In genomic region chr4:130238121-130238520, GRCh38 we compare ENCODE assay signal across 19 cellular contexts.
"Had no signal": no experiment of that assay in that cellular context is flagged by ENCODE, and none has a peak within 500 bp of the region (broad histone marks: within the 10 kb centered on the region; RNA-seq: fewer than 3 reads in every experiment).

No MANE protein-coding gene starts in this region.

- H3K4me3 ChIP-seq: left lung, neural progenitor cell, sigmoid colon had no signal

- H3K4me1 Mint-ChIP-seq: neural progenitor cell had no signal

- H3K27me3 Mint-ChIP-seq: activated B cell treated with CpG ODN at 0.5 μM for 24 hours; activated naive CD8-positive, alpha-beta T cell; naive B cell; stimulated activated memory B cell treated with anti-CD40 and anti-IgM and Interleukin-4, amounts not matched to agents 10 μg/mL and 1 μg/mL and 100 μg/mL, for 72 hours had no signal

- H3K27ac Mint-ChIP-seq: activated B cell treated with CpG ODN at 0.5 μM for 24 hours; activated naive CD8-positive, alpha-beta T cell; activated T-cell treated with anti-CD3 and anti-CD28 coated beads, Interleukin-2, amount 50 U/mL, for 72 hours; naive B cell; neural progenitor cell; stimulated activated memory B cell treated with anti-CD40 and anti-IgM and Interleukin-4, amounts not matched to agents 10 μg/mL and 1 μg/mL and 100 μg/mL, for 72 hours; T-helper 1 cell treated with Interleukin-12 subunit alpha and Interleukin-12 subunit beta and Interleukin-4 antibody, amounts not matched to agents 30 μg/mL and 1 μg/mL, for 36 hours had no signal

- H3K36me3 Mint-ChIP-seq: activated naive CD8-positive, alpha-beta T cell; naive B cell; neural progenitor cell; stimulated activated memory B cell treated with anti-CD40 and anti-IgM and Interleukin-4, amounts not matched to agents 10 μg/mL and 1 μg/mL and 100 μg/mL, for 72 hours had no signal

- FAIRE-seq: colon, keratinocyte had no signal

- H3K4me3 Mint-ChIP-seq: activated B cell treated with CpG ODN at 0.5 μM for 24 hours; activated naive CD8-positive, alpha-beta T cell; activated T-cell treated with anti-CD3 and anti-CD28 coated beads, Interleukin-2, amount 50 U/mL, for 72 hours; naive B cell; neural progenitor cell; stimulated activated memory B cell treated with anti-CD40 and anti-IgM and Interleukin-4, amounts not matched to agents 10 μg/mL and 1 μg/mL and 100 μg/mL, for 72 hours; T-helper 1 cell treated with Interleukin-12 subunit alpha and Interleukin-12 subunit beta and Interleukin-4 antibody, amounts not matched to agents 30 μg/mL and 1 μg/mL, for 36 hours had no signal

- H3K9me3 Mint-ChIP-seq: neural progenitor cell had no signal

- H3K27me3 ChIP-seq: left lung, neural progenitor cell, sigmoid colon had no signal

- H3K9ac ChIP-seq: neural progenitor cell had no signal

- H3K36me3 ChIP-seq: left lung, neural progenitor cell, sigmoid colon had no signal

- H3K4me2 ChIP-seq: neural progenitor cell had no signal

- H3K9me3 ChIP-seq: left lung, sigmoid colon had no signal

- ATAC-seq: activated T-cell treated with anti-CD3 and anti-CD28 coated beads, Interleukin-2, amount 50 U/mL, for 72 hours; esophagus mucosa; left lung; stimulated activated memory B cell treated with anti-CD40 and anti-IgM and Interleukin-4, amounts not matched to agents 10 μg/mL and 1 μg/mL and 100 μg/mL, for 72 hours had no signal

- H3K4me1 ChIP-seq: left lung, neural progenitor cell, sigmoid colon had no signal

- H3K27ac ChIP-seq: left lung, neural progenitor cell, sigmoid colon had no signal

- DNase-seq: activated B cell treated with CpG ODN at 0.5 μM for 24 hours; activated CD4-positive, alpha-beta T cell treated with anti-CD3 and anti-CD28 coated beads for 48 hours; activated CD8-positive, alpha-beta memory T cell treated with anti-CD3 and anti-CD28 coated beads, Interleukin-2, amount 50 U/mL, for 48 hours; activated gamma-delta T cell treated with Interleukin-2 at 50 U/mL for 16 hours; activated T-cell treated with anti-CD3 and anti-CD28 coated beads, Interleukin-2, amount 50 U/mL, for 72 hours; foreskin fibroblast; hippocampal formation; left lung; mammary epithelial cell; naive B cell; sigmoid colon; stimulated activated CD4-positive, alpha-beta T cell treated with anti-CD3 and anti-CD28 coated beads, Interleukin-2, amount 100 ng/mL, for 48 hours had no signal
